In the genomic region with DNA sequence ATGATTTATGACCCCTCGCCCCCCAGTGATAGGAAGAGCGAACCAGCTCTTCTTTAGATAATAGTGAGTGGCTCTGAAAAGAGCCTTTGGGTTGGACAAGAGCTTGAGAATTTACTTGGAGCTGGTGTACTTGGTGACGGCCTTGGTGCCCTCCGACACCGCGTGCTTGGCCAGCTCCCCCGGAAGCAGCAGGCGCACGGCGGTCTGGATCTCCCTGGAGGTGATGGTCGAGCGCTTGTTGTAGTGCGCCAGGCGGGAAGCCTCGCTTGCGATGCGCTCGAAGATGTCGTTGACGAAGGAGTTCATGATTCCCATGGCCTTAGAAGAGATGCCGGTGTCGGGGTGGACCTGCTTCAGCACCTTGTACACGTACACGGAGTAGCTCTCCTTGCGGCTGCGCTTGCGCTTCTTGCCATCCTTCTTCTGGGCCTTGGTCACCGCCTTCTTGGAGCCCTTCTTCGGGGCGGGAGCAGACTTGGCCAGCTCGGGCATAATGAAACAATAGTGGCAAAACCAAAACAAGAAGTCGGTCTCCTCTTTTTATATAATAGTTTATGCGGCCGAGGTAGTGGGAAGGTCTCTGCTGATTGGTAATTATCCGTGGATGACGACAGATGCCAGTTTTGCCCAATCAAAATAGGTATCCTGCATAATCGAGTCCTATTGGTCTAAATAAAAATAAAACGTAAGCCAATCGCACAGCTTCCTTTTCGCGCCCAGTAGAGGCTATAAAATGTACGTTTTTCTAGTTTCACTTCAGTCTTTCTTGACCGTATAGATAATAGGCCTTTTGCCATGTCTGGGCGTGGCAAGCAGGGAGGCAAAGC, we compare ENCODE assay signal across 1 cellular context.
TF ChIP-seq lines count a peak whose summit lies in the region.

No MANE protein-coding gene starts in this region.

TF ChIP-seq in SK-N-SH, 30 proteins besides CTCF, POLR2A, EP300 and RAD21 (continued from another document):
- TF ChIP-seq, protein P1, sequence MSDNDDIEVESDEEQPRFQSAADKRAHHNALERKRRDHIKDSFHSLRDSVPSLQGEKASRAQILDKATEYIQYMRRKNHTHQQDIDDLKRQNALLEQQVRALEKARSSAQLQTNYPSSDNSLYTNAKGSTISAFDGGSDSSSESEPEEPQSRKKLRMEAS (IDR thresholded peaks at IDR 0.05; ENCODE audit: low read depth) = peak; percentile 82
- TF ChIP-seq, protein P2, sequence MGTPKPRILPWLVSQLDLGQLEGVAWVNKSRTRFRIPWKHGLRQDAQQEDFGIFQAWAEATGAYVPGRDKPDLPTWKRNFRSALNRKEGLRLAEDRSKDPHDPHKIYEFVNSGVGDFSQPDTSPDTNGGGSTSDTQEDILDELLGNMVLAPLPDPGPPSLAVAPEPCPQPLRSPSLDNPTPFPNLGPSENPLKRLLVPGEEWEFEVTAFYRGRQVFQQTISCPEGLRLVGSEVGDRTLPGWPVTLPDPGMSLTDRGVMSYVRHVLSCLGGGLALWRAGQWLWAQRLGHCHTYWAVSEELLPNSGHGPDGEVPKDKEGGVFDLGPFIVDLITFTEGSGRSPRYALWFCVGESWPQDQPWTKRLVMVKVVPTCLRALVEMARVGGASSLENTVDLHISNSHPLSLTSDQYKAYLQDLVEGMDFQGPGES (IDR thresholded peaks at IDR 0.05; ENCODE audit: low read depth, low read length) = peak; percentile 70
- TF ChIP-seq CHD2 (IDR thresholded peaks at IDR 0.05; ENCODE audit: low read length, partially characterized antibody) = peak; percentile 43
